17 cellular contexts compared by ENCODE assay signal in genomic region chr2:42068571-42069178, GRCh38. TPM values are rescaled to one million over a fixed set of nuclear protein-coding genes. Genes with fewer than 3 reads are reported as not detected.
A peak's percentile ranks its signal among the peaks of the same experiment; 100 is the strongest.
DNase-seq lines count a peak whose midpoint lies in the region; ATAC-seq and TF ChIP-seq lines count a peak whose summit lies in the region.
"Had no signal": no experiment of that assay in that cellular context is flagged by ENCODE, and none has a peak within 500 bp of the region (broad histone marks: within the 10 kb centered on the region; RNA-seq: fewer than 3 reads in every experiment).

No MANE protein-coding gene starts in this region.

- intact Hi-C loops in natural killer cell (cut with micrococcal nuclease), result no loop called here

- no peak overlapping the region for H3K27ac Mint-ChIP-seq in natural killer cell treated with Interleukin-12 subunit alpha and Interleukin-12 subunit beta and Interleukin-15 and Interleukin-18, amount 100 ng/mL, for 72 hours
- no peak overlapping the region for H3K27ac Mint-ChIP-seq in natural killer cell
- peak overlapping the region; percentile 35 for H3K27ac Mint-ChIP-seq in glutamatergic neuron (ENCODE audit: unreplicated experiment)
- H3K27ac Mint-ChIP-seq in activated T-cell treated with anti-CD3 and anti-CD28 coated beads, Interleukin-2, amount 50 U/mL, for 24 hours, result no peak overlapping the region
- H3K27ac Mint-ChIP-seq in endodermal cell, result no peak overlapping the region
- H3K27ac Mint-ChIP-seq: CD8-positive, alpha-beta memory T cell had no signal

- no peaks in the 10 kb centered on the region for H3K36me3 Mint-ChIP-seq in natural killer cell treated with Interleukin-12 subunit alpha and Interleukin-12 subunit beta and Interleukin-15 and Interleukin-18, amount 100 ng/mL, for 72 hours
- H3K36me3 Mint-ChIP-seq in natural killer cell, result no peaks in the 10 kb centered on the region
- H3K36me3 Mint-ChIP-seq in glutamatergic neuron (ENCODE audit: unreplicated experiment), result no peaks in the 10 kb centered on the region
- no peaks in the 10 kb centered on the region for H3K36me3 Mint-ChIP-seq in activated T-cell treated with anti-CD3 and anti-CD28 coated beads, Interleukin-2, amount 50 U/mL, for 24 hours (ENCODE audit: low read depth)
- no peaks in the 10 kb centered on the region for H3K36me3 Mint-ChIP-seq in endodermal cell (ENCODE audit: low read depth)
- H3K36me3 Mint-ChIP-seq: CD8-positive, alpha-beta memory T cell had no signal

- H3K27me3 ChIP-seq in SJSA1 (replicated peaks) (no peaks in the 10 kb centered on the region), endodermal cell (ENCODE audit: control insufficient read depth, insufficient read depth, low read length, poor library complexity, severe bottlenecking) (no peaks in the 10 kb centered on the region)

- H3K9ac ChIP-seq in endodermal cell (ENCODE audit: extremely low read depth, low read length, poor library complexity, severe bottlenecking), result no peak overlapping the region
- H3K9ac ChIP-seq: GM23248 had no signal

- H3K4me1 ChIP-seq in SJSA1 (replicated peaks), result peaks cover 40% of the 10 kb centered on the region
- peaks cover 13% of the 10 kb centered on the region for H3K4me1 ChIP-seq in endodermal cell (ENCODE audit: control insufficient read depth, insufficient read depth, low read length)

- no peaks in the 10 kb centered on the region for H3K36me3 ChIP-seq in SJSA1
- no peaks in the 10 kb centered on the region for H3K36me3 ChIP-seq in endodermal cell (ENCODE audit: control insufficient read depth, insufficient read depth, low read length)

- H3K4me3 ChIP-seq in SJSA1, result no peak overlapping the region
- H3K4me3 ChIP-seq in endodermal cell (ENCODE audit: low read length), result no peak overlapping the region
- H3K4me3 ChIP-seq: GM23248 had no signal

- H3K27me3 Mint-ChIP-seq in natural killer cell treated with Interleukin-12 subunit alpha and Interleukin-12 subunit beta and Interleukin-15 and Interleukin-18, amount 100 ng/mL, for 72 hours, result peaks cover 16 to 33% of the 10 kb centered on the region in 2 donors
- peaks cover 14 to 25% of the 10 kb centered on the region in 2 donors for H3K27me3 Mint-ChIP-seq in natural killer cell (ENCODE audit: low read depth in 2 of 2)
- peaks cover 15% of the 10 kb centered on the region for H3K27me3 Mint-ChIP-seq in glutamatergic neuron (ENCODE audit: unreplicated experiment)
- peaks cover 29% of the 10 kb centered on the region for H3K27me3 Mint-ChIP-seq in activated T-cell treated with anti-CD3 and anti-CD28 coated beads, Interleukin-2, amount 50 U/mL, for 24 hours
- H3K27me3 Mint-ChIP-seq in endodermal cell (ENCODE audit: insufficient read depth), result peaks cover 26% of the 10 kb centered on the region

- no peak overlapping the region for H3K27ac ChIP-seq in SJSA1
- H3K27ac ChIP-seq in endodermal cell (ENCODE audit: low read depth, low read length), result no peak overlapping the region
- H3K27ac ChIP-seq: C4-2B, GM23248 had no signal

- H3K4me1 Mint-ChIP-seq in natural killer cell treated with Interleukin-12 subunit alpha and Interleukin-12 subunit beta and Interleukin-15 and Interleukin-18, amount 100 ng/mL, for 72 hours (ENCODE audit: low read depth in 2 of 2), result peaks cover 0 to 3% of the 10 kb centered on the region in 2 donors
- H3K4me1 Mint-ChIP-seq in natural killer cell (no peaks in the 10 kb centered on the region), glutamatergic neuron (ENCODE audit: low read depth, unreplicated experiment) (peaks cover 35% of the 10 kb centered on the region), endodermal cell (peaks cover 31% of the 10 kb centered on the region)
- H3K4me1 Mint-ChIP-seq in activated T-cell treated with anti-CD3 and anti-CD28 coated beads, Interleukin-2, amount 50 U/mL, for 24 hours (ENCODE audit: low read depth), result no peaks in the 10 kb centered on the region
- H3K4me1 Mint-ChIP-seq: CD8-positive, alpha-beta memory T cell had no signal

- ATAC-seq in natural killer cell treated with Interleukin-12 subunit alpha and Interleukin-12 subunit beta and Interleukin-15 and Interleukin-18, amount 100 ng/mL, for 72 hours, result peak in 1 of 2 donors; percentile 24
- ATAC-seq in natural killer cell (no peak), GM18519 (IDR thresholded peaks at IDR 0.05; ENCODE audit: low FRiP score, unreplicated experiment) (no peak)
- ATAC-seq: Right ventricle myocardium inferior had no signal

- TF ChIP-seq CTCF in natural killer cell (IDR thresholded peaks at IDR 0.05), result no peak
- no peak for TF ChIP-seq CTCF in glutamatergic neuron (IDR thresholded peaks at IDR 0.05; ENCODE audit: partially characterized antibody, unreplicated experiment)
- no peak for TF ChIP-seq CTCF in endodermal cell (conservative IDR thresholded peaks at IDR 0.05)

- H3K4me3 Mint-ChIP-seq in natural killer cell treated with Interleukin-12 subunit alpha and Interleukin-12 subunit beta and Interleukin-15 and Interleukin-18, amount 100 ng/mL, for 72 hours, result no peak overlapping the region
- no peak overlapping the region for H3K4me3 Mint-ChIP-seq in natural killer cell
- peak overlapping the region; percentile 64 for H3K4me3 Mint-ChIP-seq in glutamatergic neuron (ENCODE audit: unreplicated experiment)
- no peak overlapping the region for H3K4me3 Mint-ChIP-seq in activated T-cell treated with anti-CD3 and anti-CD28 coated beads, Interleukin-2, amount 50 U/mL, for 24 hours
- H3K4me3 Mint-ChIP-seq in endodermal cell, result no peak overlapping the region
- H3K4me3 Mint-ChIP-seq: CD8-positive, alpha-beta memory T cell had no signal

- 86 to 91% methylated on average over 6 to 13 of the region's 13 CpGs for WGBS in endodermal cell (ENCODE audit: insufficient coverage in 1 of 2, insufficient read length in 1 of 2), 2 experiments

- DNase-seq in natural killer cell treated with Interleukin-12 subunit alpha and Interleukin-12 subunit beta and Interleukin-15 and Interleukin-18, amount 100 ng/mL, for 72 hours (ENCODE audit: low spot score), result peak; percentile 13
- no peak for DNase-seq in natural killer cell
- DNase-seq in SJSA1 (ENCODE audit: low read depth in 1 of 2, low spot score in 2 of 2), result peak; percentile 37 to 46
- peak; percentile 40 for DNase-seq in glutamatergic neuron
- DNase-seq in activated T-cell treated with anti-CD3 and anti-CD28 coated beads, Interleukin-2, amount 50 U/mL, for 24 hours, result no peak
- no peak for DNase-seq in endodermal cell
- no peak for DNase-seq in NCI-H226
- DNase-seq: CD8-positive, alpha-beta memory T cell; DMS79; GM23248; Kasumi-1; NCI-H1417; NCI-H1694 treated with DMSO at 0.1 percent for 48 hours; NCI-H774 had no signal

- no peaks in the 10 kb centered on the region for H3K9me3 Mint-ChIP-seq in natural killer cell treated with Interleukin-12 subunit alpha and Interleukin-12 subunit beta and Interleukin-15 and Interleukin-18, amount 100 ng/mL, for 72 hours
- H3K9me3 Mint-ChIP-seq in natural killer cell (no peaks in the 10 kb centered on the region), glutamatergic neuron (ENCODE audit: unreplicated experiment) (peaks cover 17% of the 10 kb centered on the region), endodermal cell (no peaks in the 10 kb centered on the region)
- no peaks in the 10 kb centered on the region for H3K9me3 Mint-ChIP-seq in activated T-cell treated with anti-CD3 and anti-CD28 coated beads, Interleukin-2, amount 50 U/mL, for 24 hours

- H3K9me3 ChIP-seq in SJSA1 (replicated peaks) (no peaks in the 10 kb centered on the region), endodermal cell (ENCODE audit: control insufficient read depth, low read length) (no peaks in the 10 kb centered on the region)

RNA-seq across cellular contexts. Expression of gene PKDCC, which starts 20.9 kb away (rescaled TPM):
- not detected for total RNA-seq in natural killer cell treated with Interleukin-12 subunit alpha and Interleukin-12 subunit beta and Interleukin-15 and Interleukin-18, amount 100 ng/mL, for 72 hours
- total RNA-seq in natural killer cell, result under 1 TPM in 1 of 3 donors, not detected in 2; 0.50 TPM
- 60.1 and 65.3 TPM in 2 replicates for total RNA-seq in SJSA1 (2014; rRNA removed; shearing (Covaris generic))
- total RNA-seq in glutamatergic neuron (ENCODE audit: unreplicated experiment), result 959 TPM
- total RNA-seq in endodermal cell, result 100 to 1,000 TPM in 1 of 2 donors, 10 to 100 TPM in 1; 85.3 to 105 TPM
- polyA plus RNA-seq in endodermal cell (2013, experiment 1 of 2), result 124 TPM
- 112 TPM for polyA plus RNA-seq in endodermal cell (2013, experiment 2 of 2)

Comparison
In these comparisons a context has a peak if more than half of its experiments do, and no peak if none do; other contexts are left out.
1. DNase-seq: peak in natural killer cell treated with Interleukin-12 subunit alpha and Interleukin-12 subunit beta and Interleukin-15 and Interleukin-18, amount 100 ng/mL, for 72 hours (single experiment), SJSA1 (2 of 2) and glutamatergic neuron (single experiment); none in natural killer cell (single experiment), activated T-cell treated with anti-CD3 and anti-CD28 coated beads, Interleukin-2, amount 50 U/mL, for 24 hours (single experiment), endodermal cell (single experiment) and NCI-H226 (single experiment).
2. RNA of gene PKDCC, which starts 20.9 kb away (total RNA-seq): 959 TPM in glutamatergic neuron (single experiment), 85.3 to 105 TPM in endodermal cell and 60.1 to 65.3 TPM in SJSA1; not detected in natural killer cell treated with Interleukin-12 subunit alpha and Interleukin-12 subunit beta and Interleukin-15 and Interleukin-18, amount 100 ng/mL, for 72 hours and 0.50 TPM in natural killer cell; every median in the first group is over 10 times any median in the second.